ENCODE assay signal across 24 cellular contexts in the genomic region with DNA sequence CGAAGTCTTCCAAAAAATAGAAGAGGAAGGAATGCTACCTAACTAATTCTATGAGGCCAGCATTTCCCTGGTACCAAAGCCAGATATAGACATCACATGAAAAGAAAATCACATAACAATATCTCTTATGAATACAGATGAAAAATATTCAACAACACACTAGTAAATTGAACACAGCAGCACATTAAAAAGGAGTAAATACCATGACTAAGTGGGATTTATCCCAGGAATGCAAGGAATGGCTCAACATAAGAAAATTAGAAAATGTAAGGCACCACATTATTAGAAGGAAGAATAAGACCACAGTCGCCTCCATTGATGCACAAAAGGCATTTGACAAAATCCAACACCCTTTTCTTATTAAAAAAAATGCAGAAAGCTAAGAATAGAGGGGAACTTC.
DNase-seq lines count a peak whose midpoint lies in the region; ATAC-seq, FAIRE-seq and TF ChIP-seq lines count a peak whose summit lies in the region.
"Had no signal": no experiment of that assay in that cellular context is flagged by ENCODE, and none has a peak within 500 bp of the region (broad histone marks: within the 10 kb centered on the region; RNA-seq: fewer than 3 reads in every experiment).

No MANE protein-coding gene starts in this region.

- H4K8ac ChIP-seq in IMR-90 (ENCODE audit: low read depth in 2 of 2, low read length in 2 of 2) = no peak overlapping the region

- no peak overlapping the region for H3K14ac ChIP-seq in IMR-90 (replicated peaks; ENCODE audit: low read depth, low read length)

- ATAC-seq in IMR-90 (ENCODE audit: low read depth) (peak; percentile 59; the same call in 1 of the 2 replicates), HG02763 (IDR thresholded peaks at IDR 0.05; ENCODE audit: unreplicated experiment) (no peak), GM18502 (IDR thresholded peaks at IDR 0.05; ENCODE audit: poor library complexity, unreplicated experiment) (no peak), HG03457 (IDR thresholded peaks at IDR 0.05; ENCODE audit: unreplicated experiment) (no peak)
- no peak for ATAC-seq in stimulated activated naive CD8-positive, alpha-beta T cell treated with anti-CD3 and anti-CD28 coated beads, Interleukin-15, amount 100 ng/mL, for 72 hours
- ATAC-seq: T-cell had no signal

- no CpG with 5 or more reads among the region's 2 CpGs for WGBS in IMR-90 (ENCODE audit: extremely low coverage in 2 of 2, insufficient read length in 1 of 2), 2 experiments

- H3K79me2 ChIP-seq in astrocyte (ENCODE audit: insufficient read depth, low read length) = no peaks in the 10 kb centered on the region

- H3K27me3 ChIP-seq in IMR-90 (ENCODE audit: control insufficient read depth, insufficient read depth, low read length) = no peaks in the 10 kb centered on the region
- H3K27me3 ChIP-seq in astrocyte (ENCODE audit: insufficient read depth, low read length) = no peaks in the 10 kb centered on the region
- H3K27me3 ChIP-seq: BE2C had no signal

- H2AK9ac ChIP-seq in IMR-90 (replicated peaks; ENCODE audit: low read depth, low read length, poor library complexity) = no peak overlapping the region

- H3K9me3 ChIP-seq in IMR-90 (ENCODE audit: control insufficient read depth, insufficient read depth, low read length) = no peaks in the 10 kb centered on the region
- H3K9me3 ChIP-seq in astrocyte (ENCODE audit: insufficient read depth, low read depth, low read length) = no peaks in the 10 kb centered on the region
- H3K9me3 ChIP-seq: BE2C, Caco-2 had no signal

- no peak overlapping the region for H3K9ac ChIP-seq in IMR-90 (ENCODE audit: low read depth, low read length)
- H3K9ac ChIP-seq in astrocyte (ENCODE audit: low read length) = no peak overlapping the region

- POLR2A ChIA-PET in IMR-90 (lab: Charles Lee; ENCODE audit: unreplicated experiment) = no interaction called here

- in situ Hi-C loops in IMR-90 (cut with MboI; ENCODE audit: low sequenced_read_pairs) = no loop called here

- H2AK5ac ChIP-seq in IMR-90 (ENCODE audit: low read depth, low read length) = no peak overlapping the region

- no peaks in the 10 kb centered on the region for H4K20me1 ChIP-seq in IMR-90 (ENCODE audit: insufficient read depth, low read length)
- no peaks in the 10 kb centered on the region for H4K20me1 ChIP-seq in astrocyte (ENCODE audit: insufficient read depth, low read length)

- peak overlapping the region; percentile 48 for H3K27ac Mint-ChIP-seq in astrocyte (ENCODE audit: unreplicated experiment)
- no peak overlapping the region for H3K27ac Mint-ChIP-seq in stimulated activated naive CD8-positive, alpha-beta T cell treated with anti-CD3 and anti-CD28 coated beads, Interleukin-15, amount 100 ng/mL, for 72 hours
- H3K27ac Mint-ChIP-seq: CD4-positive, CD25-positive, alpha-beta regulatory T cell; HFFc6; T-cell had no signal

- H3K4me3 ChIP-seq in IMR-90 (ENCODE audit: insufficient read depth, low read depth, low read length) (no peak overlapping the region), astrocyte (ENCODE audit: insufficient read depth, low read depth, low read length) (no peak overlapping the region), retinal pigment epithelial cell (ENCODE audit: low read length) (no peak overlapping the region)

- H3K56ac ChIP-seq in IMR-90 (ENCODE audit: extremely low read depth, insufficient read depth, low read length) = no peak overlapping the region

- H4K5ac ChIP-seq in IMR-90 (ENCODE audit: low read depth, low read length) = no peak overlapping the region

- H2BK20ac ChIP-seq in IMR-90 (ENCODE audit: low read depth, low read length) = no peak overlapping the region

- CTCF ChIA-PET in IMR-90 (lab: Yijun Ruan, JAX) = no interaction called here

- H3K4me1 ChIP-seq in IMR-90 (ENCODE audit: control insufficient read depth, insufficient read depth, low read length) = peaks cover 13% of the 10 kb centered on the region
- H3K4me1 ChIP-seq in astrocyte (ENCODE audit: insufficient read depth, low read length) = no peaks in the 10 kb centered on the region
- H3K4me1 ChIP-seq: BE2C had no signal

- FAIRE-seq in astrocyte (lab: Jason Lieb, UNC) = peak; percentile 20
- FAIRE-seq: A204.1, G401.6, GM19239 had no signal

- no peak overlapping the region for H3K4ac ChIP-seq in IMR-90 (ENCODE audit: low read depth, low read length)

- H3K18ac ChIP-seq in IMR-90 (ENCODE audit: low read depth, low read length) = no peak overlapping the region

- H2AFZ ChIP-seq in IMR-90 (replicated peaks; ENCODE audit: low read length, poor library complexity) = no peak overlapping the region
- no peak overlapping the region for H2AFZ ChIP-seq in astrocyte (ENCODE audit: low read depth, low read length)

- no peak overlapping the region for H3K23ac ChIP-seq in IMR-90 (ENCODE audit: low read depth, low read length)

- H3K9me1 ChIP-seq in IMR-90 (ENCODE audit: insufficient read depth, low read length) = 0 out of 2 replicates have a peak, but pooled peaks cover 2% of the 10 kb centered on the region

- intact Hi-C loops in IMR-90 (cut with micrococcal nuclease) = no loop called here

- peak; percentile 55 for DNase-seq in EL
- peak; percentile 28 for DNase-seq in IMR-90
- no peak for DNase-seq in astrocyte (ENCODE audit: low read depth)
- DNase-seq in retinal pigment epithelial cell (ENCODE audit: low read depth) = peak; percentile 55
- no peak for DNase-seq in stimulated activated naive CD8-positive, alpha-beta T cell treated with anti-CD3 and anti-CD28 coated beads, Interleukin-15, amount 100 ng/mL, for 72 hours
- DNase-seq: BE2C; Caco-2; CD4-positive, CD25-positive, alpha-beta regulatory T cell; DMS 273 treated with DMSO at 0.1 percent for 48 hours; DMS79 treated with DMSO at 0.1 percent for 48 hours; H7; HFFc6; Karpas-422; NCI-H1417; NCI-H187; SHP77 treated with DMSO at 0.1 percent for 48 hours; T-cell had no signal

- H3K36me3 Mint-ChIP-seq in astrocyte (ENCODE audit: low read depth, unreplicated experiment) = no peaks in the 10 kb centered on the region
- H3K36me3 Mint-ChIP-seq: CD4-positive, CD25-positive, alpha-beta regulatory T cell; T-cell had no signal

- dilution Hi-C loops in IMR-90 (cut with HindIII; ENCODE audit: low sequenced_read_pairs, unreplicated experiment) = no loop called here

- H2BK15ac ChIP-seq in IMR-90 (ENCODE audit: low read depth, low read length) = no peak overlapping the region

- H3K79me1 ChIP-seq in IMR-90 (ENCODE audit: low read depth in 1 of 2, low read length in 2 of 2) = no peaks in the 10 kb centered on the region

- TF ChIP-seq RAD21 in IMR-90 (IDR thresholded peaks at IDR 0.05; ENCODE audit: low read length) = no peak

- H3K27ac ChIP-seq in IMR-90 (ENCODE audit: insufficient read depth, low read length) (no peak overlapping the region), astrocyte (ENCODE audit: low read depth, low read length) (no peak overlapping the region)
- H3K27ac ChIP-seq: RWPE1 had no signal

- H3K36me3 ChIP-seq in IMR-90 (ENCODE audit: control insufficient read depth, insufficient read depth, low read length) = no peaks in the 10 kb centered on the region
- no peaks in the 10 kb centered on the region for H3K36me3 ChIP-seq in astrocyte (ENCODE audit: insufficient read depth, low read length)
- H3K36me3 ChIP-seq: BE2C had no signal

- no peak for TF ChIP-seq CTCF in IMR-90 (conservative IDR thresholded peaks at IDR 0.05; ENCODE audit: low read depth, low read length)
- no peak for TF ChIP-seq CTCF in astrocyte (IDR thresholded peaks at IDR 0.05; ENCODE audit: insufficient read depth, low read depth, low read length)
- no peak for TF ChIP-seq CTCF in retinal pigment epithelial cell (conservative IDR thresholded peaks at IDR 0.05; ENCODE audit: low read depth, low read length)

- H3K4me3 Mint-ChIP-seq in astrocyte (ENCODE audit: unreplicated experiment) = no peak overlapping the region
- H3K4me3 Mint-ChIP-seq in stimulated activated naive CD8-positive, alpha-beta T cell treated with anti-CD3 and anti-CD28 coated beads, Interleukin-15, amount 100 ng/mL, for 72 hours = no peak overlapping the region
- H3K4me3 Mint-ChIP-seq: CD4-positive, CD25-positive, alpha-beta regulatory T cell; HFFc6; T-cell had no signal

- no TSS peak for BruUV-seq in IMR-90 (replicated peaks; lab: Mats Ljungman, UMichigan)

- H3K4me1 Mint-ChIP-seq in astrocyte (ENCODE audit: low read depth, unreplicated experiment) = peaks cover 14% of the 10 kb centered on the region
- H3K4me1 Mint-ChIP-seq in stimulated activated naive CD8-positive, alpha-beta T cell treated with anti-CD3 and anti-CD28 coated beads, Interleukin-15, amount 100 ng/mL, for 72 hours = no peaks in the 10 kb centered on the region
- H3K4me1 Mint-ChIP-seq: CD4-positive, CD25-positive, alpha-beta regulatory T cell; T-cell had no signal

- no peak for TF ChIP-seq POLR2A in IMR-90 (IDR thresholded peaks at IDR 0.05; ENCODE audit: low read depth, low read length)

- H4K91ac ChIP-seq in IMR-90 (ENCODE audit: insufficient read depth, low read depth, low read length) = no peak overlapping the region

- H2BK5ac ChIP-seq in IMR-90 (ENCODE audit: low read depth, low read length, poor library complexity, severe bottlenecking) = no peak overlapping the region

- no peak overlapping the region for H2BK120ac ChIP-seq in IMR-90 (ENCODE audit: low read depth, low read length)

- no peaks in the 10 kb centered on the region for H3K27me3 Mint-ChIP-seq in astrocyte (ENCODE audit: low read depth, unreplicated experiment)
- H3K27me3 Mint-ChIP-seq in stimulated activated naive CD8-positive, alpha-beta T cell treated with anti-CD3 and anti-CD28 coated beads, Interleukin-15, amount 100 ng/mL, for 72 hours = peaks cover 12% of the 10 kb centered on the region

- peaks cover 3% of the 10 kb centered on the region for H3K9me3 Mint-ChIP-seq in astrocyte (ENCODE audit: unreplicated experiment)
- peaks cover 0 to 6% of the 10 kb centered on the region in 2 donors for H3K9me3 Mint-ChIP-seq in stimulated activated naive CD8-positive, alpha-beta T cell treated with anti-CD3 and anti-CD28 coated beads, Interleukin-15, amount 100 ng/mL, for 72 hours
- H3K9me3 Mint-ChIP-seq: HFFc6, T-cell had no signal

- H3K4me2 ChIP-seq in IMR-90 (ENCODE audit: low read depth, low read length) (no peak overlapping the region), astrocyte (ENCODE audit: low read length) (no peak overlapping the region)

TF ChIP-seq in IMR-90, 13 proteins besides CTCF, POLR2A, EP300 and RAD21:
- no peak for TF ChIP-seq NFE2L2 (IDR thresholded peaks at IDR 0.05; ENCODE audit: low read depth, low read length)
- TF ChIP-seq MAZ (IDR thresholded peaks at IDR 0.05; ENCODE audit: borderline replicate concordance, low read depth, low read length) = no peak
- TF ChIP-seq FOS (IDR thresholded peaks at IDR 0.05; ENCODE audit: low read depth, low read length) = no peak
- no peak for TF ChIP-seq CHD1 (IDR thresholded peaks at IDR 0.05; ENCODE audit: low read depth, low read length)

Comparison
In these comparisons a context has a peak if more than half of its experiments do, and no peak if none do; other contexts are left out.
1. DNase-seq: peak in EL (single experiment), IMR-90 (single experiment) and retinal pigment epithelial cell (single experiment); none in astrocyte (single experiment) and stimulated activated naive CD8-positive, alpha-beta T cell treated with anti-CD3 and anti-CD28 coated beads, Interleukin-15, amount 100 ng/mL, for 72 hours (0 of 2).